ENCODE assay signal across 18 cellular contexts in the genomic region with DNA sequence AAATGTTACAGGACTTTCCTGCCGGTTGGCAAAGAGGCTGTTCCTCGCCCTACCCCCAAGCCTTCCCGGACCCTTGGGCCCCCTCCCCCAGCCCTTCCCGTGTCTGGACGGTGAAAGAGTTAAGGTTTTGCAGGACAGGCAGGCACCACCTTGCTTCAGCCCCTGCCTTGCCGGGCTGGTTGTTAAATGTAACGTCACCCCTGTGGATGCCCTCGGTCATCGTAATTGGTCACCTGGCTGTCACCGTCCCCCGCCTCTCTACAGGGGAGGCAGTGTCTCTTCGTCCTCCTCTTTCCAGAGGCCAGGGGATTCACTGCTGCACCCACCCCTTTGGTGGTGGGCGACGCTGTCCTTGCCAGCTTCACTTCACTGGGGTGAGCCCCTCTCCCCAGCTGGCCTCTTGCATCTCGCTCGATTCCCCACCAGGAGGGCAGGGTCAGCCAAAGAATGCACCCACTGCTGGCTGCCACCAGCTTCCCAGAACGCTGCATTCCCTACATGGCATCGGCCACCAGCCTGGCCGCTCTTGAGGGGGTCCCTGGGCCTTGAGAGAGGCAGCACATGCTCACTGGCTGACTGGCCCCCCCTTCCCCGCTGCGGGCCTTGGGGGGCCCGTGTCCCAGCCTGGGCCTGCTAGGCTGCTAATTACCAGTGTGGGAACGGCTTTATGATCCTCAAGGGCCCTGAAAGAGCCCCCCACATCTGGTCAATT. TPM values are rescaled to one million over a fixed set of nuclear protein-coding genes. Genes with fewer than 3 reads are reported as not detected.
A peak's percentile ranks its signal among the peaks of the same experiment; 100 is the strongest.
DNase-seq lines count a peak whose midpoint lies in the region; ATAC-seq and TF ChIP-seq lines count a peak whose summit lies in the region.
"Had no signal": no experiment of that assay in that cellular context is flagged by ENCODE, and none has a peak within 500 bp of the region (broad histone marks: within the 10 kb centered on the region; RNA-seq: fewer than 3 reads in every experiment).

No MANE protein-coding gene starts in this region.

- ATAC-seq in Right ventricle myocardium superior (ENCODE audit: poor library complexity): no peak
- ATAC-seq in GM21526 (IDR thresholded peaks at IDR 0.05; ENCODE audit: low FRiP score, unreplicated experiment): no peak
- ATAC-seq in HG03039 (IDR thresholded peaks at IDR 0.05; ENCODE audit: unreplicated experiment): no peak

- H3K27ac ChIP-seq in cardiac muscle cell: peak overlapping the region; percentile 52
- H3K27ac ChIP-seq in neural cell (ENCODE audit: low read length): peak overlapping the region; percentile 24

- H3K4me3 ChIP-seq in cardiac muscle cell (no peak overlapping the region), neural cell (ENCODE audit: low read length) (peak overlapping the region; percentile 42)

- H3F3A ChIP-seq in neural cell (ENCODE audit: insufficient read depth, low read length, poor library complexity, severe bottlenecking): no peaks in the 10 kb centered on the region

- H3K79me2 ChIP-seq in neural cell (replicated peaks; ENCODE audit: insufficient read depth, low read length): peaks cover 91% of the 10 kb centered on the region

- TF ChIP-seq EP300 in neural cell (conservative IDR thresholded peaks at IDR 0.05; ENCODE audit: poor library complexity, severe bottlenecking): no peak

- H3K9ac ChIP-seq in neural cell (ENCODE audit: low read length): peak overlapping the region; percentile 42

- H3K36me3 ChIP-seq in cardiac muscle cell (no peaks in the 10 kb centered on the region), neural cell (ENCODE audit: insufficient read depth, low read length) (no peaks in the 10 kb centered on the region)

- H3K9me3 ChIP-seq in cardiac muscle cell (ENCODE audit: low read depth): no peaks in the 10 kb centered on the region
- no peaks in the 10 kb centered on the region for H3K9me3 ChIP-seq in neural cell (ENCODE audit: low read length)
- H3K9me3 ChIP-seq: Caco-2 had no signal

- no peak for DNase-seq in cardiac muscle cell (ENCODE audit: low read depth in 1 of 2, low spot score in 1 of 2)
- no peak for DNase-seq in Right ventricle myocardium superior
- DNase-seq in glutamatergic neuron: no peak
- DNase-seq in stimulated activated CD4-positive, alpha-beta T cell treated with anti-CD3 and anti-CD28 coated beads, Interleukin-12 subunit alpha, Interleukin-12 subunit beta, amount 100 ng/mL, for 4 hours: no peak
- DNase-seq in NK-92 treated with Interleukin-12 subunit alpha and Interleukin-12 subunit beta, amount 100 ng/mL, for 24 hours (lab: John Stamatoyannopoulos, UW): no peak
- DNase-seq: 8988T; Caco-2; CD4-positive, alpha-beta T cell; H9; NCI-H1092 treated with DMSO at 0.1 percent for 48 hours; NCI-H146; NCI-H2081 treated with DMSO at 0.1 percent for 48 hours; NCI-H510A; NCI-H82 had no signal

- no peaks in the 10 kb centered on the region for H4K20me1 ChIP-seq in neural cell (ENCODE audit: insufficient read depth)

- TF ChIP-seq CTCF in cardiac muscle cell (IDR thresholded peaks at IDR 0.05; ENCODE audit: low read depth, low read length) (no peak), glutamatergic neuron (IDR thresholded peaks at IDR 0.05; ENCODE audit: partially characterized antibody, unreplicated experiment) (no peak), neural cell (IDR thresholded peaks at IDR 0.05; ENCODE audit: poor library complexity, severe bottlenecking) (no peak)

- no peaks in the 10 kb centered on the region for H3K36me3 Mint-ChIP-seq in glutamatergic neuron (ENCODE audit: unreplicated experiment)

- H3K4me3 Mint-ChIP-seq in glutamatergic neuron (ENCODE audit: unreplicated experiment): peak overlapping the region; percentile 37
- H3K4me3 Mint-ChIP-seq: B cell; CD4-positive, alpha-beta T cell; H9 had no signal

- H3K27ac Mint-ChIP-seq in glutamatergic neuron (ENCODE audit: unreplicated experiment): peak overlapping the region; percentile 59
- H3K27ac Mint-ChIP-seq: B cell; CD4-positive, alpha-beta T cell had no signal

- intact Hi-C loops in Right ventricle myocardium superior (cut with DNase I): no loop called here

- H3K4me1 Mint-ChIP-seq in glutamatergic neuron (ENCODE audit: low read depth, unreplicated experiment): peaks cover 57% of the 10 kb centered on the region

- H3K4me2 ChIP-seq in neural cell (ENCODE audit: low read length): peak overlapping the region; percentile 14

- no peaks in the 10 kb centered on the region for H3K9me2 ChIP-seq in neural cell (ENCODE audit: insufficient read depth, low read length)

- H2AFZ ChIP-seq in neural cell (ENCODE audit: low read depth, low read length): no peak overlapping the region

- H3K27me3 Mint-ChIP-seq in glutamatergic neuron (ENCODE audit: unreplicated experiment): peaks cover 25% of the 10 kb centered on the region
- H3K27me3 Mint-ChIP-seq: B cell; CD4-positive, alpha-beta T cell had no signal

- peaks cover 43% of the 10 kb centered on the region for H3K4me1 ChIP-seq in cardiac muscle cell (ENCODE audit: low read depth)
- H3K4me1 ChIP-seq: Caco-2 had no signal

- TF ChIP-seq RAD21 in neural cell (conservative IDR thresholded peaks at IDR 0.05): no peak

- H3K27me3 ChIP-seq in cardiac muscle cell (no peaks in the 10 kb centered on the region), neural cell (ENCODE audit: insufficient read depth, low read depth, low read length) (no peaks in the 10 kb centered on the region)

- H3K9me3 Mint-ChIP-seq in glutamatergic neuron (ENCODE audit: unreplicated experiment): peaks cover 34% of the 10 kb centered on the region
- H3K9me3 Mint-ChIP-seq: CD4-positive, alpha-beta T cell; H9 had no signal

TF ChIP-seq in neural cell, 6 proteins besides CTCF, POLR2A, EP300 and RAD21:
- TF ChIP-seq TAF1 (IDR thresholded peaks at IDR 0.05; ENCODE audit: low read depth): no peak
- TF ChIP-seq POLR2AphosphoS5 (IDR thresholded peaks at IDR 0.05): no peak
- no peak for TF ChIP-seq MXI1 (conservative IDR thresholded peaks at IDR 0.05; ENCODE audit: poor library complexity, severe bottlenecking)
- TF ChIP-seq EZH2 (IDR thresholded peaks at IDR 0.05; ENCODE audit: borderline replicate concordance, insufficient read depth, low read length, poor library complexity, severe bottlenecking): no peak
- TF ChIP-seq SMC3 (conservative IDR thresholded peaks at IDR 0.05; ENCODE audit: poor library complexity): no peak
- TF ChIP-seq, protein P1, sequence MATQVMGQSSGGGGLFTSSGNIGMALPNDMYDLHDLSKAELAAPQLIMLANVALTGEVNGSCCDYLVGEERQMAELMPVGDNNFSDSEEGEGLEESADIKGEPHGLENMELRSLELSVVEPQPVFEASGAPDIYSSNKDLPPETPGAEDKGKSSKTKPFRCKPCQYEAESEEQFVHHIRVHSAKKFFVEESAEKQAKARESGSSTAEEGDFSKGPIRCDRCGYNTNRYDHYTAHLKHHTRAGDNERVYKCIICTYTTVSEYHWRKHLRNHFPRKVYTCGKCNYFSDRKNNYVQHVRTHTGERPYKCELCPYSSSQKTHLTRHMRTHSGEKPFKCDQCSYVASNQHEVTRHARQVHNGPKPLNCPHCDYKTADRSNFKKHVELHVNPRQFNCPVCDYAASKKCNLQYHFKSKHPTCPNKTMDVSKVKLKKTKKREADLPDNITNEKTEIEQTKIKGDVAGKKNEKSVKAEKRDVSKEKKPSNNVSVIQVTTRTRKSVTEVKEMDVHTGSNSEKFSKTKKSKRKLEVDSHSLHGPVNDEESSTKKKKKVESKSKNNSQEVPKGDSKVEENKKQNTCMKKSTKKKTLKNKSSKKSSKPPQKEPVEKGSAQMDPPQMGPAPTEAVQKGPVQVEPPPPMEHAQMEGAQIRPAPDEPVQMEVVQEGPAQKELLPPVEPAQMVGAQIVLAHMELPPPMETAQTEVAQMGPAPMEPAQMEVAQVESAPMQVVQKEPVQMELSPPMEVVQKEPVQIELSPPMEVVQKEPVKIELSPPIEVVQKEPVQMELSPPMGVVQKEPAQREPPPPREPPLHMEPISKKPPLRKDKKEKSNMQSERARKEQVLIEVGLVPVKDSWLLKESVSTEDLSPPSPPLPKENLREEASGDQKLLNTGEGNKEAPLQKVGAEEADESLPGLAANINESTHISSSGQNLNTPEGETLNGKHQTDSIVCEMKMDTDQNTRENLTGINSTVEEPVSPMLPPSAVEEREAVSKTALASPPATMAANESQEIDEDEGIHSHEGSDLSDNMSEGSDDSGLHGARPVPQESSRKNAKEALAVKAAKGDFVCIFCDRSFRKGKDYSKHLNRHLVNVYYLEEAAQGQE (IDR thresholded peaks at IDR 0.05; ENCODE audit: borderline replicate concordance): no peak
TF ChIP-seq in neural cell: peak in this region for 0.

RNA-seq across cellular contexts. Expression of a gene that starts 25.2 kb away (rescaled TPM):
- 89.4 and 174 TPM in 2 replicates for total RNA-seq in cardiac muscle cell
- polyA plus RNA-seq in cardiac muscle cell: 48.8 and 64.9 TPM in 2 replicates
- 30.3 TPM for total RNA-seq in Right ventricle myocardium superior
- total RNA-seq in glutamatergic neuron (ENCODE audit: unreplicated experiment): 473 TPM
- polyA plus RNA-seq in neural cell: 35.6 and 38.3 TPM in 2 replicates
- polyA minus RNA-seq in neural cell: 65.7 and 89.0 TPM in 2 replicates
